Comparison of ENCODE assay signal across 8 cellular contexts in the genomic region with DNA sequence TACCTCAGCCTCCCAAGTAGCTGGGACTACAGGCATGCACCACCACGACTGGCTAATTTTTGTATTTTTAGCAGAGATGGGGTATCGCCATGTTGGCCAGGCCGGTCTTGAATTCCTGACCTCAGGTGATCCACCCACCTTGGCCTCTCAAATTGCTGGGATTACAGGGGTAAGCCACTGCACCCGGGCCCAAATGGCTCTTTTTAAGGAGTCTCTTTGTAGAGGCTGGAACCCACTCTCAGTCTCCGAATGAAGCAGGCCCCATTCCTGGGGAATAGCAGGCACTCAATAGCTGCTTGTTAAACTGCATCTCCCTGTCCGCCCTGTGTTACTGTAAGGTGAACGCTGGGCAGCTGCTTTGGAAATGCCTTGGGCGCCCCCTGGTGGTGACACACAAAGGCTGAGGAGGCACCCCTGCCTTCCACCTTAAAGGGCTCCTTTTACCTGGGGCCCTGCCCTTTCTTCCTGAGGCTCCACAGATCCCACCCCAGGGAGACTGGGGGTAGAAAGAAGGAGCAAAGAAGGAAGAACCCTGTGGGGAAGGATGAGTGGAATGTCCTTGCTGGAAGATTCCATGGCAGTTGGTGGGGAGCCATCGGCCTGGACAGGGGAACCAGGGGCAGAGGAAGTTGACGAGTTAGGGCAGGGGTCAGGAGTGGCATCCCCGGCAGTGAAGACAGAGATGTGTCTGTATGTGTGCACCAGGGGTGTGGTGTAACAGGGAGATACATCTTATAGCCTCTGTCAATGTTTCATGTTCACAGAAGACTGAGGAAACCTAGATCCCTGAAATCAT. TPM values are rescaled to one million over a fixed set of nuclear protein-coding genes. Genes with fewer than 3 reads are reported as not detected.
DNase-seq lines count a peak whose midpoint lies in the region; ATAC-seq and TF ChIP-seq lines count a peak whose summit lies in the region.

No MANE protein-coding gene starts in this region.

- H3K4me1 Mint-ChIP-seq in CD4-positive, alpha-beta T cell (ENCODE audit: low read depth) = peaks cover 32% of the 10 kb centered on the region

- H3K27ac Mint-ChIP-seq in CD4-positive, alpha-beta T cell = peak overlapping the region; percentile 32

- peak; percentile 85 to 97 (median 92) for DNase-seq in CD4-positive, alpha-beta T cell
- DNase-seq in NCI-H446 (lab: John Stamatoyannopoulos, UW) = peak; percentile 30 to 84
- peak; percentile 94 for DNase-seq in activated CD4-positive, CD25-positive, alpha-beta regulatory T cell treated with anti-CD3 and anti-CD28 coated beads, Interleukin-2, amount 50 U/mL, for 72 hours
- peak in 58 of 61 donors; percentile 11 to 89 (median 63) for DNase-seq in caudate nucleus (lab: John Stamatoyannopoulos, UW)
- DNase-seq in kidney tubule cell (ENCODE audit: low spot score) = peak; percentile 86
- DNase-seq in stimulated activated CD4-positive, alpha-beta T cell treated with anti-CD3 and anti-CD28 coated beads, Interleukin-2, amount 100 ng/mL, for 24 hours = peak; percentile 96 to 97

- ATAC-seq in CD4-positive, alpha-beta T cell (ENCODE audit: poor library complexity) = peak; percentile 98
- ATAC-seq in HG02798 (IDR thresholded peaks at IDR 0.05; ENCODE audit: poor library complexity, unreplicated experiment) = peak; percentile 70
- no peak for ATAC-seq in HG03045 (IDR thresholded peaks at IDR 0.05; ENCODE audit: unreplicated experiment)

- peak; percentile 94 for TF ChIP-seq CTCF in CD4-positive, alpha-beta T cell (IDR thresholded peaks at IDR 0.05)

- POLR2A ChIA-PET in CD4-positive, alpha-beta T cell (lab: Charles Lee) = interaction anchor here (0.9 to 3.4 kb wide), 5 partner anchors 43 to 60 kb away, joined by 3 to 41 read pairs (median 9); a partner anchor contains a TSS

- H3K36me3 Mint-ChIP-seq in CD4-positive, alpha-beta T cell (ENCODE audit: low read depth) = no peaks in the 10 kb centered on the region

- CTCF ChIA-PET in CD4-positive, alpha-beta T cell (lab: Charles Lee) = interaction anchor here (0.5 to 4.2 kb wide), 14 partner anchors 9 to 222 kb away, joined by 3 to 86 read pairs (median 5); a partner anchor contains a TSS

- no peak overlapping the region for H3K27ac ChIP-seq in CD4-positive, alpha-beta T cell (ENCODE audit: low read depth, low read length)
- H3K27ac ChIP-seq in caudate nucleus (ENCODE audit: low read depth, low read length) = no peak overlapping the region

- no peaks in the 10 kb centered on the region for H3K9me3 Mint-ChIP-seq in CD4-positive, alpha-beta T cell

- no peaks in the 10 kb centered on the region for H3K27me3 Mint-ChIP-seq in CD4-positive, alpha-beta T cell

- no peaks in the 10 kb centered on the region for H3K27me3 ChIP-seq in CD4-positive, alpha-beta T cell (ENCODE audit: control insufficient read depth, insufficient read depth, low read length)

- peak overlapping the region; percentile 72 for H3K4me3 Mint-ChIP-seq in CD4-positive, alpha-beta T cell

- intact Hi-C loops in CD4-positive, alpha-beta T cell (cut with DNase I, micrococcal nuclease) = loop anchor here (1.0 to 5.0 kb wide), 4 partner anchors 49 to 727 kb away; a partner anchor contains a TSS

- H3K9me3 ChIP-seq in CD4-positive, alpha-beta T cell (ENCODE audit: control insufficient read depth, low read length) = no peaks in the 10 kb centered on the region

RNA-seq across cellular contexts. Expression of a gene that starts 6.1 kb away (rescaled TPM):
- 10 to 100 TPM; 19.9 to 21.5 TPM for total RNA-seq in CD4-positive, alpha-beta T cell

RNA-seq across cellular contexts. Expression of a gene that starts 39.0 kb away (rescaled TPM):
- under 1 TPM; 0.17 to 0.27 TPM for total RNA-seq in CD4-positive, alpha-beta T cell

RNA-seq across cellular contexts. Expression of a gene that starts 48.9 kb away (rescaled TPM):
- 10 to 100 TPM; 15.3 to 17.2 TPM for total RNA-seq in CD4-positive, alpha-beta T cell

RNA-seq across cellular contexts. Expression of a gene that starts 51.4 kb away (rescaled TPM):
- 1 to 10 TPM; 2.2 to 2.4 TPM for total RNA-seq in CD4-positive, alpha-beta T cell

RNA-seq across cellular contexts. Expression of a gene that starts 58.5 kb away (rescaled TPM):
- total RNA-seq in CD4-positive, alpha-beta T cell = under 1 TPM; 0.42 to 0.85 TPM
